ENCODE assay signal across 17 cellular contexts in genomic region chrX:56226980-56227379, GRCh38.
"Had no signal": no experiment of that assay in that cellular context is flagged by ENCODE, and none has a peak within 500 bp of the region (broad histone marks: within the 10 kb centered on the region; RNA-seq: fewer than 3 reads in every experiment).

No MANE protein-coding gene starts in this region.

- DNase-seq: dermis blood vessel endothelial cell; foreskin melanocyte; heart left ventricle; hippocampal formation; left colon; naive thymus-derived CD8-positive, alpha-beta T cell; sigmoid colon; stimulated activated CD4-positive, alpha-beta T cell treated with anti-CD3 and anti-CD28 coated beads, Interleukin-12 subunit alpha, Interleukin-12 subunit beta, amount 100 ng/mL, for 4 hours; stimulated activated naive CD8-positive, alpha-beta T cell treated with anti-CD3 and anti-CD28 coated beads, Interleukin-15, Interleukin-2, amounts not matched to agents 100 U/mL and 50 U/mL, for 24 hours; thyroid gland; upper lobe of left lung had no signal

- H3K27me3 ChIP-seq: colonic mucosa, sigmoid colon, suprapubic skin, thyroid gland, upper lobe of left lung, vagina had no signal

- H3K4me3 ChIP-seq: colonic mucosa, heart left ventricle, mucosa of descending colon, sigmoid colon, skin epidermis, suprapubic skin, thyroid gland, upper lobe of left lung, vagina had no signal

- H3K9me3 Mint-ChIP-seq: naive thymus-derived CD8-positive, alpha-beta T cell had no signal

- H3K4me1 ChIP-seq: colonic mucosa, sigmoid colon, thyroid gland had no signal

- H3K4me3 Mint-ChIP-seq: naive thymus-derived CD8-positive, alpha-beta T cell had no signal

- H3K36me3 Mint-ChIP-seq: naive thymus-derived CD8-positive, alpha-beta T cell had no signal

- ATAC-seq: heart left ventricle; mucosa of descending colon; naive thymus-derived CD8-positive, alpha-beta T cell; stimulated activated naive CD8-positive, alpha-beta T cell treated with anti-CD3 and anti-CD28 coated beads, Interleukin-15, Interleukin-2, amounts not matched to agents 100 U/mL and 50 U/mL, for 24 hours had no signal

- H3K27ac Mint-ChIP-seq: naive thymus-derived CD8-positive, alpha-beta T cell had no signal

- H3K27ac ChIP-seq: colonic mucosa, neutrophil, sigmoid colon, skin epidermis, thyroid gland, upper lobe of left lung had no signal

- H3K9me3 ChIP-seq: colonic mucosa, heart left ventricle, mucosa of descending colon, neutrophil, sigmoid colon, suprapubic skin, thyroid gland, vagina had no signal

- H3K36me3 ChIP-seq: colonic mucosa, heart left ventricle, neutrophil, sigmoid colon, suprapubic skin, thyroid gland, upper lobe of left lung, vagina had no signal
